ENCODE assay signal across 8 cellular contexts in the genomic region with DNA sequence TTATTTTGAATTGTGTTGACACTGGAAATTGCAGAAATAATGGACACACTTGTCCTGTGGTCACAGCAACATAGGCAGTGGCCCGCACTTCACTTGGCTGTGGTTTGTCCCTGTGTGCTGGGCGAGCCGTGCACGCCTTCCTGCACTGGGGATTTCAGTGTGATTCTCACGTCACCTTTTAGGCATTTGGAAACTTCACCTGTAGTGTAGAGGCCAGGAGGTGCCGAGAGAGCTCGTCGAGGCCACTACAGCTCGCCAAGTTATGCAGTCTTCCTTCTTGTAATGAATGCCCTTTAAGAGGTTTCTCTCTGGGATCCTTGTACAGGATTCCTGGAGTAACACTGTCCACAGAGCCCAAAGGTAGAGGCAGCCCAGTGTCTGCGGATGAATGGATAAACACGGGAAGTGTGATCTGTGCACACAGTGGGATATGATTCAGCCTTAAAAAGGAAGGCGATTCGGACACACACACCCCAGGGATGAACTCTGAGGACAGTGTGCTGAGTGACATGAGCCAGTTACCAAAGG. TPM values are rescaled to one million over a fixed set of nuclear protein-coding genes. Genes with fewer than 3 reads are reported as not detected.
A peak's percentile ranks its signal among the peaks of the same experiment; 100 is the strongest.
DNase-seq lines count a peak whose midpoint lies in the region; ATAC-seq and TF ChIP-seq lines count a peak whose summit lies in the region.

No MANE protein-coding gene starts in this region.

- no peaks in the 10 kb centered on the region for H3K9me3 ChIP-seq in heart right ventricle
- H3K9me3 ChIP-seq in uterus = no peaks in the 10 kb centered on the region
- H3K9me3 ChIP-seq in adrenal gland (replicated peaks in 1 of 3) = no peaks in the 10 kb centered on the region

- no peak overlapping the region for H3K4me3 ChIP-seq in heart right ventricle
- H3K4me3 ChIP-seq in brain microvascular endothelial cell (ENCODE audit: low read depth, low read length) = no peak overlapping the region
- no peak overlapping the region for H3K4me3 ChIP-seq in uterus
- H3K4me3 ChIP-seq in adrenal gland = no peak overlapping the region

- DNase-seq in heart right ventricle = no peak
- DNase-seq in cardiac septum (ENCODE audit: low spot score) = no peak
- no peak for DNase-seq in brain microvascular endothelial cell
- peak; percentile 14 to 92 for DNase-seq in lung microvascular endothelial cell (ENCODE audit: low read depth in 2 of 2)
- no peak for DNase-seq in uterus
- DNase-seq in GOT3 (lab: John Stamatoyannopoulos, UW) = no peak
- DNase-seq in DMS79 (lab: John Stamatoyannopoulos, UW) = no peak
- no peak for DNase-seq in adrenal gland

- ATAC-seq in heart right ventricle = peak in 4 of 8 donors; percentile 4 to 40 (median 16)

- H3K4me1 ChIP-seq in heart right ventricle (peaks cover 19 to 53% (median 35%) of the 10 kb centered on the region in 9 donors), uterus (no peaks in the 10 kb centered on the region), adrenal gland (replicated peaks in 1 of 2) (peaks cover 14 to 18% of the 10 kb centered on the region in 2 donors)

- TF ChIP-seq POLR2A in uterus (IDR thresholded peaks at IDR 0.05) = no peak
- no peak for TF ChIP-seq POLR2A in adrenal gland (IDR thresholded peaks at IDR 0.05)

- peaks cover 0 to 60% (median 17%) of the 10 kb centered on the region in 9 donors for H3K36me3 ChIP-seq in heart right ventricle
- H3K36me3 ChIP-seq in brain microvascular endothelial cell (replicated peaks) = peaks cover 11% of the 10 kb centered on the region
- no peaks in the 10 kb centered on the region for H3K36me3 ChIP-seq in uterus
- H3K36me3 ChIP-seq in adrenal gland (replicated peaks in 1 of 2) = peaks cover 0 to 24% of the 10 kb centered on the region in 2 donors

- TF ChIP-seq CTCF in heart right ventricle (IDR thresholded peaks at IDR 0.05) (no peak), brain microvascular endothelial cell (IDR thresholded peaks at IDR 0.05; ENCODE audit: low read depth, low read length, missing control alignments) (no peak), uterus (IDR thresholded peaks at IDR 0.05) (no peak), adrenal gland (IDR thresholded peaks at IDR 0.05) (no peak)

- no peaks in the 10 kb centered on the region for H3K27me3 ChIP-seq in heart right ventricle
- H3K27me3 ChIP-seq in brain microvascular endothelial cell (replicated peaks) = no peaks in the 10 kb centered on the region
- no peaks in the 10 kb centered on the region for H3K27me3 ChIP-seq in uterus
- H3K27me3 ChIP-seq in adrenal gland = no peaks in the 10 kb centered on the region

- 58 to 61% methylated on average over 13 of the region's 13 CpGs for WGBS in heart right ventricle, 2 donors
- 86 to 94% (median 93%) methylated on average over 5 to 13 of the region's 13 CpGs for WGBS in adrenal gland, 4 donors

- intact Hi-C loops in heart right ventricle (cut with DNase I) (loop anchor here in 3 of 10 donors (5.0 kb wide), 2 partner anchors 41 to 49 kb away; partner anchors contain the start of genes FBXW5 (in 2 of the 3) and MAMDC4 (in 1 of the 3)), cardiac septum (cut with DNase I) (no loop called here), uterus (cut with DNase I; ENCODE audit: low total_unique reads) (no loop called here), adrenal gland (cut with DNase I) (no loop called here)

- in situ Hi-C loops in brain microvascular endothelial cell (cut with HindIII; ENCODE audit: low pct_ligation_motif_present, low sequenced_read_pairs) = no loop called here

- peak overlapping the region in 9 of 10 donors; percentile 76 to 90 (median 86) for H3K27ac ChIP-seq in heart right ventricle
- H3K27ac ChIP-seq in brain microvascular endothelial cell = peak overlapping the region; percentile 71
- peak overlapping the region; percentile 50 to 67 for H3K27ac ChIP-seq in uterus
- peak overlapping the region in 1 of 5 donors; percentile 74 for H3K27ac ChIP-seq in adrenal gland

RNA-seq across cellular contexts. Expression of gene TRAF2, which starts 14.7 kb away (rescaled TPM):
- total RNA-seq in heart right ventricle (10 to 100 TPM in 5 of 10 donors, 1 to 10 TPM in 5; 5.4 to 14.8 (median 9.7) TPM), cardiac septum (10.2 TPM), lung microvascular endothelial cell (10.9 and 14.7 TPM in 2 replicates), uterus (10 to 100 TPM in 3 of 4 donors, under 1 TPM in 1; 0.88 to 22.1 (median 11.9) TPM), adrenal gland (10 to 100 TPM in 5 of 8 donors, 1 to 10 TPM in 3; 3.8 to 16.9 (median 10.6) TPM)
- polyA plus RNA-seq in heart right ventricle (10 to 100 TPM; 10.1 to 17.0 TPM), adrenal gland (10 to 100 TPM in 2 of 3 donors, 1 to 10 TPM in 1; 3.4 to 24.7 (median 13.2) TPM)

RNA-seq across cellular contexts. Expression of gene EDF1, which starts 34.9 kb away (rescaled TPM):
- total RNA-seq in heart right ventricle = 100 to 1,000 TPM; 289 to 375 (median 329) TPM
- 1,000 to 10,000 TPM in 1 of 2 donors, 100 to 1,000 TPM in 1; 624 to 1,058 TPM for polyA plus RNA-seq in heart right ventricle
- 293 TPM for total RNA-seq in cardiac septum
- total RNA-seq in lung microvascular endothelial cell = 254 and 382 TPM in 2 replicates
- 100 to 1,000 TPM in 3 of 4 donors, 10 to 100 TPM in 1; 75.6 to 244 (median 144) TPM for total RNA-seq in uterus
- total RNA-seq in adrenal gland = 100 to 1,000 TPM; 228 to 516 (median 411) TPM
- 1,000 to 10,000 TPM in 2 of 3 donors, 100 to 1,000 TPM in 1; 649 to 1,113 (median 1,099) TPM for polyA plus RNA-seq in adrenal gland

RNA-seq across cellular contexts. Expression of gene FBXW5, which starts 43.5 kb away (rescaled TPM):
- total RNA-seq in heart right ventricle (100 to 1,000 TPM; 118 to 169 (median 138) TPM), cardiac septum (162 TPM), lung microvascular endothelial cell (115 and 192 TPM in 2 replicates), uterus (100 to 1,000 TPM in 1 of 4 donors, 10 to 100 TPM in 3; 67.4 to 111 (median 75.3) TPM), adrenal gland (100 to 1,000 TPM in 7 of 8 donors, 10 to 100 TPM in 1; 91.6 to 257 (median 205) TPM)
- polyA plus RNA-seq in heart right ventricle (100 to 1,000 TPM; 177 to 215 TPM), adrenal gland (100 to 1,000 TPM in 2 of 3 donors, 10 to 100 TPM in 1; 19.2 to 153 (median 125) TPM)

RNA-seq across cellular contexts. Expression of gene C8G, which starts 44.0 kb away (rescaled TPM):
- total RNA-seq in heart right ventricle (10 to 100 TPM in 1 of 10 donors, 1 to 10 TPM in 9; 1.2 to 10.0 (median 2.4) TPM), cardiac septum (3.4 TPM), lung microvascular endothelial cell (0.60 and 0.65 TPM in 2 replicates), uterus (not detected), adrenal gland (1 to 10 TPM in 1 of 8 donors, under 1 TPM in 1, not detected in 6; 0.68 to 5.5 TPM)
- polyA plus RNA-seq in heart right ventricle (1 to 10 TPM; 2.0 to 2.1 TPM), adrenal gland (1 to 10 TPM; 1.1 to 4.3 (median 3.3) TPM)

RNA-seq across cellular contexts. Expression of gene MAMDC4, which starts 48.9 kb away (rescaled TPM):
- total RNA-seq in heart right ventricle (10 to 100 TPM in 2 of 10 donors, 1 to 10 TPM in 8; 4.1 to 11.3 (median 8.3) TPM), cardiac septum (11.0 TPM), lung microvascular endothelial cell (0.65 and 2.0 TPM in 2 replicates), uterus (1 to 10 TPM in 2 of 4 donors, under 1 TPM in 1, not detected in 1; 0.26 to 4.3 (median 4.2) TPM), adrenal gland (10 to 100 TPM in 1 of 8 donors, 1 to 10 TPM in 7; 1.3 to 13.8 (median 4.3) TPM)
- polyA plus RNA-seq in heart right ventricle (10 to 100 TPM in 1 of 2 donors, 1 to 10 TPM in 1; 8.0 to 45.4 TPM), adrenal gland (10 to 100 TPM in 2 of 3 donors, under 1 TPM in 1; 0.57 to 30.6 (median 11.6) TPM)

Comparison
In these comparisons a context has a peak if more than half of its experiments do, and no peak if none do; other contexts are left out.
1. DNase-seq: peak in lung microvascular endothelial cell (2 of 2); none in heart right ventricle (0 of 2), cardiac septum (single experiment), brain microvascular endothelial cell (single experiment), uterus (0 of 2), GOT3 (single experiment), DMS79 (single experiment) and adrenal gland (0 of 7).